32 cellular contexts compared by ENCODE assay signal in the genomic region with DNA sequence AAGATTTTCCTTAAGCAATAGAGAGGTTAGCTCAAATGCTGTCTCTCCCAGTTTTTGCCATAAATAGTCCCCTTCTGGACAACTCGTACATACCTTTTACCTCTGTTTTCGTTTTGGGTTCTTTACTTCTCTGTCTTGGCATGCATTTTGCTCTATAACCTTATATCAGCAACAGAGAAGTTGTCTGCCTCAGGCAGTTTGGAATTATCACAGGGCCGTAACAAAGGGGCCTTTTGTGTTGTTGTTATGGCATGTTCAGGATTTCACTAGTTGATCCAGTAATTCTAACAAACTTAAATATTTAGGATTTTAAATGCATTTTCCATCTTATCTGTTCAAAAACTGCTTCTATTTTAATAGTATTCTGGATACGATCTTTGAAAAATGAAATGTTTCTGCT.
"Had no signal": no experiment of that assay in that cellular context is flagged by ENCODE, and none has a peak within 500 bp of the region (broad histone marks: within the 10 kb centered on the region; RNA-seq: fewer than 3 reads in every experiment).

No MANE protein-coding gene starts in this region.

- H3K4me1 ChIP-seq: adrenal gland, body of pancreas, colonic mucosa, gastrocnemius medialis had no signal

- H3K36me3 ChIP-seq: adrenal gland, cardiac muscle cell, colonic mucosa, esophagus squamous epithelium, gastrocnemius medialis, WERI-Rb-1 had no signal

- ATAC-seq: activated CD4-positive, CD25-positive, alpha-beta regulatory T cell treated with anti-CD3 and anti-CD28 coated beads, Interleukin-2, amount 50 U/mL, for 24 hours; activated CD8-positive, alpha-beta memory T cell treated with anti-CD3 and anti-CD28 coated beads, Interleukin-2, amount 10 ng/mL, durations not matched to agents 7 days and 5 days; activated CD8-positive, alpha-beta T cell treated with anti-CD3 and anti-CD28 coated beads, Interleukin-2, amount 10 ng/mL, durations not matched to agents 7 days and 5 days; activated naive CD8-positive, alpha-beta T cell treated with anti-CD3 and anti-CD28 coated beads, Interleukin-2, amount 50 U/mL, for 24 hours; body of pancreas; gastrocnemius medialis; T-helper 17 cell had no signal

- H3K27me3 ChIP-seq: adrenal gland, body of pancreas, cardiac muscle cell, colonic mucosa, esophagus squamous epithelium, gastrocnemius medialis had no signal

- FAIRE-seq: endometrium, endothelial cell of umbilical vein had no signal

- H3K9me3 ChIP-seq: adrenal gland, body of pancreas, colonic mucosa, esophagus squamous epithelium, gastrocnemius medialis had no signal

- H3K4me3 ChIP-seq: adrenal gland, body of pancreas, cardiac muscle cell, colonic mucosa, esophagus squamous epithelium, gastrocnemius medialis had no signal

- DNase-seq: activated B cell treated with CpG ODN at 0.5 μM for 24 hours; activated CD4-positive, alpha-beta memory T cell treated with anti-CD3 and anti-CD28 coated beads for 36 hours; activated CD4-positive, alpha-beta T cell treated with anti-CD3 and anti-CD28 coated beads, Interleukin-2, amount 10 ng/mL, durations not matched to agents 24 days and 14 days; activated CD8-positive, alpha-beta memory T cell treated with anti-CD3 and anti-CD28 coated beads, Interleukin-2, amount 10 ng/mL, durations not matched to agents 7 days and 5 days; activated CD8-positive, alpha-beta memory T cell treated with anti-CD3 and anti-CD28 coated beads, Interleukin-2, amount 50 U/mL, for 4 hours; activated CD8-positive, alpha-beta T cell treated with anti-CD3 and anti-CD28 coated beads, Interleukin-2, amount 10 ng/mL, durations not matched to agents 7 days and 5 days; activated effector memory CD4-positive, alpha-beta T cell treated with anti-CD3 and anti-CD28 coated beads, Interleukin-2, amount 50 U/mL, for 16 hours; activated naive CD4-positive, alpha-beta T cell treated with anti-CD3 and anti-CD28 coated beads for 36 hours; activated naive CD8-positive, alpha-beta T cell treated with anti-CD3 and anti-CD28 coated beads for 36 hours; activated naive CD8-positive, alpha-beta T cell treated with anti-CD3 and anti-CD28 coated beads, Interleukin-2, amount 50 U/mL, for 24 hours; activated T-cell treated with anti-CD3 and anti-CD28 coated beads, Interleukin-2, amount 50 U/mL, for 1 hour; activated T-cell treated with anti-CD3 and anti-CD28 coated beads, Interleukin-2, amount 50 U/mL, for 48 hours; adrenal gland; amygdala; aorta; body of pancreas; central memory CD4-positive, alpha-beta T cell; cerebellar nuclear complex; colonic mucosa; effector CD8-positive, alpha-beta T cell; esophagus squamous epithelium; gastrocnemius medialis; glutamatergic neuron; T-helper 1 cell; T-helper 17 cell; T1000; WERI-Rb-1 had no signal

- H3K27ac ChIP-seq: adrenal gland, body of pancreas, cardiac muscle cell, colonic mucosa, epithelial cell of prostate, esophagus squamous epithelium, gastrocnemius medialis, WERI-Rb-1 had no signal
